ENCODE assay signal across 1 cellular context in genomic region chr19:1424182-1424955, GRCh38.
TF ChIP-seq lines count a peak whose summit lies in the region.

No MANE protein-coding gene starts in this region.

TF ChIP-seq in HepG2, 621 proteins besides CTCF, POLR2A, EP300 and RAD21 (continued from another document and continues in another):
- TF ChIP-seq EEA1 (CRISPR knock-in tag; IDR thresholded peaks at IDR 0.05; ENCODE audit: borderline replicate concordance) = no peak
- TF ChIP-seq ZNF160 (CRISPR knock-in tag; IDR thresholded peaks at IDR 0.05) = no peak; the same call in 1 of the 2 replicates
- no peak for TF ChIP-seq ZFY (CRISPR knock-in tag; IDR thresholded peaks at IDR 0.05)
- no peak for TF ChIP-seq THAP9 (CRISPR knock-in tag; IDR thresholded peaks at IDR 0.05; ENCODE audit: borderline replicate concordance)
- no peak for TF ChIP-seq ARHGAP35 (CRISPR knock-in tag; IDR thresholded peaks at IDR 0.05; ENCODE audit: borderline replicate concordance)
- peak; percentile 44; the same call in 1 of the 2 replicates for TF ChIP-seq CREM (IDR thresholded peaks at IDR 0.05)
- TF ChIP-seq CREM (CRISPR knock-in tag; IDR thresholded peaks at IDR 0.05) = no peak
- TF ChIP-seq TBX3 (IDR thresholded peaks at IDR 0.05; ENCODE audit: borderline replicate concordance) = no peak
- TF ChIP-seq ZFYVE20 (CRISPR knock-in tag; IDR thresholded peaks at IDR 0.05; ENCODE audit: borderline replicate concordance, low read depth) = no peak
- no peak for TF ChIP-seq TOPORS (CRISPR knock-in tag; IDR thresholded peaks at IDR 0.05)
- no peak for TF ChIP-seq PHF8 (CRISPR knock-in tag; IDR thresholded peaks at IDR 0.05)
- TF ChIP-seq ZUFSP (CRISPR knock-in tag; IDR thresholded peaks at IDR 0.05; ENCODE audit: borderline replicate concordance) = no peak
- TF ChIP-seq EZH2 (conservative IDR thresholded peaks at IDR 0.05; ENCODE audit: low read depth, low read length) = no peak
- peak; percentile 61; the same call in 1 of the 2 replicates for TF ChIP-seq TFAP4 (IDR thresholded peaks at IDR 0.05; ENCODE audit: borderline replicate concordance, low read depth)
- no peak for TF ChIP-seq MBNL3 (CRISPR knock-in tag; conservative IDR thresholded peaks at IDR 0.05)
- no peak for TF ChIP-seq ZBTB21 (CRISPR knock-in tag; IDR thresholded peaks at IDR 0.05)
- no peak for TF ChIP-seq CREB1 (IDR thresholded peaks at IDR 0.05)
- TF ChIP-seq CREB1 (CRISPR knock-in tag; IDR thresholded peaks at IDR 0.05) = no peak
- no peak for TF ChIP-seq ZFAT (CRISPR knock-in tag; conservative IDR thresholded peaks at IDR 0.05)
- TF ChIP-seq ZBTB7B (CRISPR knock-in tag; IDR thresholded peaks at IDR 0.05) = peak; percentile 72; the same call in 1 of the 2 replicates
- TF ChIP-seq TMF1 (CRISPR knock-in tag; IDR thresholded peaks at IDR 0.05; ENCODE audit: low read depth) = peak; percentile 55; the same call in 1 of the 2 replicates
- TF ChIP-seq ZNF343 (CRISPR knock-in tag; IDR thresholded peaks at IDR 0.05) = 0 out of 2 replicates have a peak, but pooled peaks have one; percentile 46
- TF ChIP-seq BORCS8-MEF2B (CRISPR knock-in tag; IDR thresholded peaks at IDR 0.05) = no peak
- TF ChIP-seq SALL1 (CRISPR knock-in tag; IDR thresholded peaks at IDR 0.05) = peak; percentile 85
- no peak for TF ChIP-seq ZNF674 (CRISPR knock-in tag; IDR thresholded peaks at IDR 0.05; ENCODE audit: low read depth)
- no peak for TF ChIP-seq ZIK1 (CRISPR knock-in tag; IDR thresholded peaks at IDR 0.05; ENCODE audit: borderline replicate concordance, low read depth)
- no peak for TF ChIP-seq ZNF264 (CRISPR knock-in tag; IDR thresholded peaks at IDR 0.05)
- peak; percentile 59; the same call in 1 of the 2 replicates for TF ChIP-seq DMAP1 (CRISPR knock-in tag; IDR thresholded peaks at IDR 0.05)
- TF ChIP-seq ZNF740 (CRISPR knock-in tag; IDR thresholded peaks at IDR 0.05) = no peak; the same call in 1 of the 2 replicates
- TF ChIP-seq ZNF773 (CRISPR knock-in tag; IDR thresholded peaks at IDR 0.05; ENCODE audit: borderline replicate concordance) = no peak
- 0 out of 2 replicates have a peak, but pooled peaks have one; percentile 38 for TF ChIP-seq MYPOP (CRISPR knock-in tag; IDR thresholded peaks at IDR 0.05)
- peak; percentile 40 for TF ChIP-seq ZNF362 (CRISPR knock-in tag; IDR thresholded peaks at IDR 0.05; ENCODE audit: borderline replicate concordance)
- TF ChIP-seq NFE2L2 (IDR thresholded peaks at IDR 0.05; ENCODE audit: low read length) = peak; percentile 29; the same call in 1 of the 2 replicates
- peak; percentile 30; the same call in 1 of the 2 replicates for TF ChIP-seq ZNF768 (CRISPR knock-in tag; IDR thresholded peaks at IDR 0.05)
- TF ChIP-seq ARID2 (CRISPR knock-in tag; IDR thresholded peaks at IDR 0.05; ENCODE audit: borderline replicate concordance) = no peak
- peak; percentile 31; the same call in 1 of the 2 replicates for TF ChIP-seq ELF1 (CRISPR knock-in tag; IDR thresholded peaks at IDR 0.05)
- TF ChIP-seq FOXC1 (CRISPR knock-in tag; IDR thresholded peaks at IDR 0.05; ENCODE audit: borderline replicate concordance) = 0 out of 2 replicates have a peak, but pooled peaks have one; percentile 31
- no peak for TF ChIP-seq U2AF2 (IDR thresholded peaks at IDR 0.05; ENCODE audit: low read depth, low read length)
- TF ChIP-seq ZNF704 (CRISPR knock-in tag; IDR thresholded peaks at IDR 0.05; ENCODE audit: borderline replicate concordance) = no peak
- TF ChIP-seq ZNF788 (CRISPR knock-in tag; IDR thresholded peaks at IDR 0.05; ENCODE audit: borderline replicate concordance) = peak; percentile 89
- TF ChIP-seq RXRB (CRISPR knock-in tag; IDR thresholded peaks at IDR 0.05; ENCODE audit: borderline replicate concordance) = peak; percentile 70
- peak; percentile 57 for TF ChIP-seq HDAC1 (CRISPR knock-in tag; IDR thresholded peaks at IDR 0.05)
- TF ChIP-seq NFRKB (IDR thresholded peaks at IDR 0.05) = no peak
- no peak for TF ChIP-seq ONECUT2 (CRISPR knock-in tag; IDR thresholded peaks at IDR 0.05)
- no peak for TF ChIP-seq CHCHD3 (CRISPR knock-in tag; IDR thresholded peaks at IDR 0.05)
- no peak for TF ChIP-seq MLXIP (CRISPR knock-in tag; IDR thresholded peaks at IDR 0.05; ENCODE audit: borderline replicate concordance)
- 0 out of 2 replicates have a peak, but pooled peaks have one; percentile 61 for TF ChIP-seq ZBTB3 (CRISPR knock-in tag; IDR thresholded peaks at IDR 0.05; ENCODE audit: borderline replicate concordance, low read depth)
- no peak for TF ChIP-seq ZNF776 (CRISPR knock-in tag; IDR thresholded peaks at IDR 0.05)
- no peak for TF ChIP-seq ZNF235 (CRISPR knock-in tag; IDR thresholded peaks at IDR 0.05; ENCODE audit: borderline replicate concordance)
- TF ChIP-seq DBP (CRISPR knock-in tag; IDR thresholded peaks at IDR 0.05; ENCODE audit: not compliant biosample characterization) = no peak
- TF ChIP-seq MATR3 (CRISPR knock-in tag; IDR thresholded peaks at IDR 0.05) = no peak
- peak; percentile 54; the same call in 1 of the 2 replicates for TF ChIP-seq ZNF747 (CRISPR knock-in tag; IDR thresholded peaks at IDR 0.05; ENCODE audit: borderline replicate concordance)
- no peak for TF ChIP-seq TEAD3 (CRISPR knock-in tag; optimal IDR thresholded peaks at IDR 0.05; ENCODE audit: borderline replicate concordance)
- TF ChIP-seq RBAK (CRISPR knock-in tag; IDR thresholded peaks at IDR 0.05) = no peak
- no peak for TF ChIP-seq PLRG1 (conservative IDR thresholded peaks at IDR 0.05)
- no peak for TF ChIP-seq ZNF383 (CRISPR knock-in tag; IDR thresholded peaks at IDR 0.05; ENCODE audit: borderline replicate concordance)
- TF ChIP-seq ZNF333 (CRISPR knock-in tag; IDR thresholded peaks at IDR 0.05; ENCODE audit: borderline replicate concordance) = no peak
- TF ChIP-seq TBX2 (CRISPR knock-in tag; IDR thresholded peaks at IDR 0.05; ENCODE audit: borderline replicate concordance) = 0 out of 2 replicates have a peak, but pooled peaks have one; percentile 38
- peak; percentile 93 for TF ChIP-seq HNF4G (IDR thresholded peaks at IDR 0.05; ENCODE audit: borderline replicate concordance, low read depth, low read length)
- TF ChIP-seq HNF4G (CRISPR knock-in tag; IDR thresholded peaks at IDR 0.05; ENCODE audit: borderline replicate concordance, low read depth) = peak; percentile 91
- TF ChIP-seq ZNF839 (CRISPR knock-in tag; IDR thresholded peaks at IDR 0.05; ENCODE audit: borderline replicate concordance) = peak; percentile 67; the same call in 1 of the 2 replicates
- no peak for TF ChIP-seq ZNF605 (CRISPR knock-in tag; IDR thresholded peaks at IDR 0.05)
